1 cellular context compared by ENCODE assay signal in the genomic region with DNA sequence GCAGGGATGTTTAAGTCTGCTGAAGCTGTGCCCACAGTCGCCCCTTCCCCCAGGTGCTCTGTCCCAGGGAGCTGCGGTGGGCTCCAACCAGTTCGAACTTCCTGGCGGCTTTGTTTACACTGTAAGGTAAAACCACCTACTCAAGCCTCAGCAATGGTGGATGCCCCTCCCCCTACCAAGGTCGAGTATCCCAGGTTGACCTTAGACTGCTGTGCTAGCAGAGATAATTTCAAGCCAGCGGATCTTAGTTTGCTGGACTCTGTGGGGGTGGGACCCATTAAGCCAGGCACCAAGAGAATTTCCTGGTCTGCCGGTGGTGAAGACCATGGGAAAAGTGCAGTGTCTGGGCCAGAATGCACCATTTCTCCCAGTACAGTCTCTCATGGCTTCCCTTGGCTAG.
TF ChIP-seq lines count a peak whose summit lies in the region.

No MANE protein-coding gene starts in this region.

TF ChIP-seq in K562, 482 proteins besides CTCF, POLR2A, EP300 and RAD21 (continues in another document):
- peak; percentile 73 for TF ChIP-seq TEAD4 (IDR thresholded peaks at IDR 0.05; ENCODE audit: low read length)
- TF ChIP-seq TEAD4 (CRISPR knock-in tag; IDR thresholded peaks at IDR 0.05; ENCODE audit: borderline replicate concordance): no peak
- no peak for TF ChIP-seq HDAC6 (IDR thresholded peaks at IDR 0.05; ENCODE audit: low read depth, low read length)
- no peak for TF ChIP-seq ZNF699 (CRISPR knock-in tag; IDR thresholded peaks at IDR 0.05; ENCODE audit: insufficient replicate concordance)
- no peak for TF ChIP-seq ZFP30 (CRISPR knock-in tag; IDR thresholded peaks at IDR 0.05; ENCODE audit: borderline replicate concordance)
- TF ChIP-seq CXXC5 (CRISPR knock-in tag; IDR thresholded peaks at IDR 0.05): 0 out of 2 replicates have a peak, but pooled peaks have one; percentile 16
- TF ChIP-seq, protein P1, sequence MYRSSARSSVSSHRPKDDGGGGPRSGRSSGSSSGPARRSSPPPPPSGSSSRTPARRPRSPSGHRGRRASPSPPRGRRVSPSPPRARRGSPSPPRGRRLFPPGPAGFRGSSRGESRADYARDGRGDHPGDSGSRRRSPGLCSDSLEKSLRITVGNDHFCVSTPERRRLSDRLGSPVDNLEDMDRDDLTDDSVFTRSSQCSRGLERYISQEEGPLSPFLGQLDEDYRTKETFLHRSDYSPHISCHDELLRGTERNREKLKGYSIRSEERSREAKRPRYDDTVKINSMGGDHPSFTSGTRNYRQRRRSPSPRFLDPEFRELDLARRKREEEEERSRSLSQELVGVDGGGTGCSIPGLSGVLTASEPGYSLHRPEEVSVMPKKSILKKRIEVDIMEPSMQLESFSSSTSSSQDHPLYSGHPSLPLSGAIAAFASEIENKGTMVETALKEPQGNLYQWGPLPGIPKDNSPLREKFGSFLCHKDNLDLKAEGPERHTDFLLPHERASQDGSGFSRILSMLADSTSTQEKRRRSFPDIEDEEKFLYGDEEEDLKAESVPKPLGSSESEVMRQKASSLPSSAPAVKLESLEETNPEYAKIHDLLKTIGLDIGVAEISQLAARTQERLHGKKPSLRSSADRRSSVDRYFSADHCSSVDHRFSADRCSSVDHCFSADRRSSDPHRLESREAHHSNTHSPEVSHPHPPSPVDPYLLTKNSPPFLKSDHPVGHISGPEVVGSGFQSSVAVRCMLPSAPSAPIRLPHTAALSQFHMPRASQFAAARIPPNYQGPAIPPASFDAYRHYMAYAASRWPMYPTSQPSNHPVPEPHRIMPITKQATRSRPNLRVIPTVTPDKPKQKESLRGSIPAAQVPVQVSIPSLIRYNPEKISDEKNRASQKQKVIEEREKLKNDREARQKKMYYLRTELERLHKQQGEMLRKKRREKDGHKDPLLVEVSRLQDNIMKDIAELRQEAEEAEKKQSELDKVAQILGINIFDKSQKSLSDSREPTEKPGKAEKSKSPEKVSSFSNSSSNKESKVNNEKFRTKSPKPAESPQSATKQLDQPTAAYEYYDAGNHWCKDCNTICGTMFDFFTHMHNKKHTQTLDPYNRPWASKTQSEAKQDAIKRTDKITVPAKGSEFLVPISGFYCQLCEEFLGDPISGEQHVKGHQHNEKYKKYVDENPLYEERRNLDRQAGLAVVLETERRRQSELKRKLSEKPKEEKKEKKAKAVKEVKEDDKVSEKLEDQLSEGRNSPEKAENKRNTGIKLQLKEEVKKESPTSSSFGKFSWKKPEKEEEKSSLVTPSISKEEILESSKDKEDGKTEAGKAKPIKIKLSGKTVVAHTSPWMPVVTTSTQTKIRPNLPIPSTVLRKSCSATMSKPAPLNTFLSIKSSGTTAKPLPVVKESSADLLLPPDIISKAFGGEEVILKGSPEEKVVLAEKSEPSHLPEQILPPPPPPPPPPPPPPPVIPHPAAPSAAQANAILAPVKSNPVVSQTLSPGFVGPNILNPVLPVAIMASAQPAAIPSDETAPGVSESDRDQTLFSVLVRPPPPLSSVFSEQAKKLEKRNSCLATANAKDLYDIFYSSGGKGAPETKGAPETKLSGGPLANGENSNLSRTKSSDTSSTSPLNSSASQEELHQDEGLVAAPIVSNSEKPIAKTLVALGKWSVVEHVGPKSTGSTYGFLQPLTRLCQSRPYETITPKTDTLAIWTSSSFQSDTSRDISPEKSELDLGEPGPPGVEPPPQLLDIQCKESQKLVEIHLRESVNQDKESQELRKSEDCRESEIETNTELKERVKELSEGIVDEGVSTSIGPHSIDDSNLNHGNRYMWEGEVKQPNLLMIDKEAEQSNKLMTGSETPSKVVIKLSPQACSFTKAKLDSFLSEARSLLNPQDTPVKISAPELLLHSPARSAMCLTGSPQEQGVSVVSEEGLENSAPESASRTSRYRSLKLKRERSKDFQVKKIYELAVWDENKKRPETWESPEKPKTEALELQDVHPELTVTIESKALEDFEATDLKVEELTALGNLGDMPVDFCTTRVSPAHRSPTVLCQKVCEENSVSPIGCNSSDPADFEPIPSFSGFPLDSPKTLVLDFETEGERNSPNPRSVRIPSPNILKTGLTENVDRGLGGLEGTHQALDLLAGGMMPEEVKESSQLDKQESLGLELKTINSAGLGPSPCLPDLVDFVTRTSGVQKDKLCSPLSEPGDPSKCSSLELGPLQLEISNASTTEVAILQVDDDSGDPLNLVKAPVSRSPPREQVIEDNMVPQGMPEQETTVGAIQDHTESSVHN (IDR thresholded peaks at IDR 0.05; ENCODE audit: borderline replicate concordance in 1 of 2, low read depth in 1 of 2): no peak
- TF ChIP-seq, protein P2, sequence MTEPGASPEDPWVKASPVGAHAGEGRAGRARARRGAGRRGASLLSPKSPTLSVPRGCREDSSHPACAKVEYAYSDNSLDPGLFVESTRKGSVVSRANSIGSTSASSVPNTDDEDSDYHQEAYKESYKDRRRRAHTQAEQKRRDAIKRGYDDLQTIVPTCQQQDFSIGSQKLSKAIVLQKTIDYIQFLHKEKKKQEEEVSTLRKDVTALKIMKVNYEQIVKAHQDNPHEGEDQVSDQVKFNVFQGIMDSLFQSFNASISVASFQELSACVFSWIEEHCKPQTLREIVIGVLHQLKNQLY (CRISPR knock-in tag; conservative IDR thresholded peaks at IDR 0.05): no peak
- no peak for TF ChIP-seq FOXJ3 (CRISPR knock-in tag; IDR thresholded peaks at IDR 0.05)
- no peak for TF ChIP-seq SMARCB1 (IDR thresholded peaks at IDR 0.05; ENCODE audit: insufficient read length, low read depth)
- TF ChIP-seq NCOA2 (IDR thresholded peaks at IDR 0.05; ENCODE audit: partially characterized antibody in 2 of 2): no peak
- TF ChIP-seq, protein P3, sequence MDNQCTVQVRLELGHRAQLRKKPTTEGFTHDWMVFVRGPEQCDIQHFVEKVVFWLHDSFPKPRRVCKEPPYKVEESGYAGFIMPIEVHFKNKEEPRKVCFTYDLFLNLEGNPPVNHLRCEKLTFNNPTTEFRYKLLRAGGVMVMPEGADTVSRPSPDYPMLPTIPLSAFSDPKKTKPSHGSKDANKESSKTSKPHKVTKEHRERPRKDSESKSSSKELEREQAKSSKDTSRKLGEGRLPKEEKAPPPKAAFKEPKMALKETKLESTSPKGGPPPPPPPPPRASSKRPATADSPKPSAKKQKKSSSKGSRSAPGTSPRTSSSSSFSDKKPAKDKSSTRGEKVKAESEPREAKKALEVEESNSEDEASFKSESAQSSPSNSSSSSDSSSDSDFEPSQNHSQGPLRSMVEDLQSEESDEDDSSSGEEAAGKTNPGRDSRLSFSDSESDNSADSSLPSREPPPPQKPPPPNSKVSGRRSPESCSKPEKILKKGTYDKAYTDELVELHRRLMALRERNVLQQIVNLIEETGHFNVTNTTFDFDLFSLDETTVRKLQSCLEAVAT (IDR thresholded peaks at IDR 0.05): no peak
- TF ChIP-seq, protein P4, sequence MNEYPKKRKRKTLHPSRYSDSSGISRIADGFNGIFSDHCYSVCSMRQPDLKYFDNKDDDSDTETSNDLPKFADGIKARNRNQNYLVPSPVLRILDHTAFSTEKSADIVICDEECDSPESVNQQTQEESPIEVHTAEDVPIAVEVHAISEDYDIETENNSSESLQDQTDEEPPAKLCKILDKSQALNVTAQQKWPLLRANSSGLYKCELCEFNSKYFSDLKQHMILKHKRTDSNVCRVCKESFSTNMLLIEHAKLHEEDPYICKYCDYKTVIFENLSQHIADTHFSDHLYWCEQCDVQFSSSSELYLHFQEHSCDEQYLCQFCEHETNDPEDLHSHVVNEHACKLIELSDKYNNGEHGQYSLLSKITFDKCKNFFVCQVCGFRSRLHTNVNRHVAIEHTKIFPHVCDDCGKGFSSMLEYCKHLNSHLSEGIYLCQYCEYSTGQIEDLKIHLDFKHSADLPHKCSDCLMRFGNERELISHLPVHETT (CRISPR knock-in tag; conservative IDR thresholded peaks at IDR 0.05 in 1 of 2, IDR thresholded peaks at IDR 0.05 in 1 of 2): no peak
- no peak for TF ChIP-seq MTA3 (IDR thresholded peaks at IDR 0.05; ENCODE audit: borderline replicate concordance)
- TF ChIP-seq FOXP1 (CRISPR knock-in tag; IDR thresholded peaks at IDR 0.05): no peak
- no peak for TF ChIP-seq PTBP1 (IDR thresholded peaks at IDR 0.05; ENCODE audit: low read depth, low read length)
- TF ChIP-seq ZNF140 (CRISPR knock-in tag; IDR thresholded peaks at IDR 0.05): no peak
- TF ChIP-seq ZNF57 (CRISPR knock-in tag; IDR thresholded peaks at IDR 0.05): no peak
- no peak for TF ChIP-seq GTF2F1 (IDR thresholded peaks at IDR 0.05; ENCODE audit: low read depth, low read length)
- TF ChIP-seq RNF219 (CRISPR knock-in tag; IDR thresholded peaks at IDR 0.05): no peak
- TF ChIP-seq, protein P5, sequence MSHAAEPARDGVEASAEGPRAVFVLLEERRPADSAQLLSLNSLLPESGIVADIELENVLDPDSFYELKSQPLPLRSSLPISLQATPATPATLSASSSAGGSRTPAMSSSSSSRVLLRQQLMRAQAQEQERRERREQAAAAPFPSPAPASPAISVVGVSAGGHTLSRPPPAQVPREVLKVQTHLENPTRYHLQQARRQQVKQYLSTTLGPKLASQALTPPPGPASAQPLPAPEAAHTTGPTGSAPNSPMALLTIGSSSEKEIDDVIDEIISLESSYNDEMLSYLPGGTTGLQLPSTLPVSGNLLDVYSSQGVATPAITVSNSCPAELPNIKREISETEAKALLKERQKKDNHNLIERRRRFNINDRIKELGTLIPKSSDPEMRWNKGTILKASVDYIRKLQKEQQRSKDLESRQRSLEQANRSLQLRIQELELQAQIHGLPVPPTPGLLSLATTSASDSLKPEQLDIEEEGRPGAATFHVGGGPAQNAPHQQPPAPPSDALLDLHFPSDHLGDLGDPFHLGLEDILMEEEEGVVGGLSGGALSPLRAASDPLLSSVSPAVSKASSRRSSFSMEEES (CRISPR knock-in tag; IDR thresholded peaks at IDR 0.05): no peak
- peak; percentile 65 for TF ChIP-seq FOXA1 (IDR thresholded peaks at IDR 0.05; ENCODE audit: borderline replicate concordance)
- TF ChIP-seq SP1 (CRISPR knock-in tag; IDR thresholded peaks at IDR 0.05): no peak
- no peak for TF ChIP-seq SIX5 (IDR thresholded peaks at IDR 0.05; ENCODE audit: borderline replicate concordance in 1 of 2, insufficient read depth in 1 of 2, low read depth in 1 of 2, low read length in 2 of 2)
- TF ChIP-seq ZC3H8 (IDR thresholded peaks at IDR 0.05): no peak
- no peak for TF ChIP-seq ZBTB26 (CRISPR knock-in tag; IDR thresholded peaks at IDR 0.05)
- TF ChIP-seq, protein P6, sequence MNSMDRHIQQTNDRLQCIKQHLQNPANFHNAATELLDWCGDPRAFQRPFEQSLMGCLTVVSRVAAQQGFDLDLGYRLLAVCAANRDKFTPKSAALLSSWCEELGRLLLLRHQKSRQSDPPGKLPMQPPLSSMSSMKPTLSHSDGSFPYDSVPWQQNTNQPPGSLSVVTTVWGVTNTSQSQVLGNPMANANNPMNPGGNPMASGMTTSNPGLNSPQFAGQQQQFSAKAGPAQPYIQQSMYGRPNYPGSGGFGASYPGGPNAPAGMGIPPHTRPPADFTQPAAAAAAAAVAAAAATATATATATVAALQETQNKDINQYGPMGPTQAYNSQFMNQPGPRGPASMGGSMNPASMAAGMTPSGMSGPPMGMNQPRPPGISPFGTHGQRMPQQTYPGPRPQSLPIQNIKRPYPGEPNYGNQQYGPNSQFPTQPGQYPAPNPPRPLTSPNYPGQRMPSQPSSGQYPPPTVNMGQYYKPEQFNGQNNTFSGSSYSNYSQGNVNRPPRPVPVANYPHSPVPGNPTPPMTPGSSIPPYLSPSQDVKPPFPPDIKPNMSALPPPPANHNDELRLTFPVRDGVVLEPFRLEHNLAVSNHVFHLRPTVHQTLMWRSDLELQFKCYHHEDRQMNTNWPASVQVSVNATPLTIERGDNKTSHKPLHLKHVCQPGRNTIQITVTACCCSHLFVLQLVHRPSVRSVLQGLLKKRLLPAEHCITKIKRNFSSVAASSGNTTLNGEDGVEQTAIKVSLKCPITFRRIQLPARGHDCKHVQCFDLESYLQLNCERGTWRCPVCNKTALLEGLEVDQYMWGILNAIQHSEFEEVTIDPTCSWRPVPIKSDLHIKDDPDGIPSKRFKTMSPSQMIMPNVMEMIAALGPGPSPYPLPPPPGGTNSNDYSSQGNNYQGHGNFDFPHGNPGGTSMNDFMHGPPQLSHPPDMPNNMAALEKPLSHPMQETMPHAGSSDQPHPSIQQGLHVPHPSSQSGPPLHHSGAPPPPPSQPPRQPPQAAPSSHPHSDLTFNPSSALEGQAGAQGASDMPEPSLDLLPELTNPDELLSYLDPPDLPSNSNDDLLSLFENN (IDR thresholded peaks at IDR 0.05; ENCODE audit: low read depth in 2 of 2, low read length in 2 of 2): peak in 1 of 2 experiments; percentile 52; a peak in 1 of 4 replicates
- TF ChIP-seq NFIX (CRISPR knock-in tag; IDR thresholded peaks at IDR 0.05; ENCODE audit: low read depth): no peak
- TF ChIP-seq ZZZ3 (IDR thresholded peaks at IDR 0.05): no peak
- no peak for TF ChIP-seq ZNF586 (CRISPR knock-in tag; conservative IDR thresholded peaks at IDR 0.05)
- no peak for TF ChIP-seq HMG20A (CRISPR knock-in tag; conservative IDR thresholded peaks at IDR 0.05)
